8 cellular contexts compared by ENCODE assay signal in genomic region chr17:77128895-77129567, GRCh38. TPM values are rescaled to one million over a fixed set of nuclear protein-coding genes. Genes with fewer than 3 reads are reported as not detected.
DNase-seq lines count a peak whose midpoint lies in the region; ATAC-seq and TF ChIP-seq lines count a peak whose summit lies in the region.

No MANE protein-coding gene starts in this region.

- no peaks in the 10 kb centered on the region for H3K9me3 Mint-ChIP-seq in activated naive CD8-positive, alpha-beta T cell (ENCODE audit: low read depth)
- H3K9me3 Mint-ChIP-seq in stimulated activated effector memory CD8-positive, alpha-beta T cell treated with anti-CD3 and anti-CD28 coated beads, Interleukin-12 subunit alpha, Interleukin-12 subunit beta, amount 100 ng/mL, for 72 hours, result no peaks in the 10 kb centered on the region

- H3K36me3 ChIP-seq in HEK293 (ENCODE audit: control insufficient read depth in 2 of 2, insufficient read depth in 1 of 2, low read length in 2 of 2) (no peaks in the 10 kb centered on the region), Peyer's patch (no peaks in the 10 kb centered on the region)

- H3K4me3 ChIP-seq in HEK293 (ENCODE audit: low read depth, low read length) (no peak overlapping the region), Peyer's patch (no peak overlapping the region)

- POLR2A ChIA-PET in HEK293 (lab: Yijun Ruan, JAX), result interaction anchor here (0.5 to 4.1 kb wide), 5 partner anchors 8 to 350 kb away, joined by 3 to 29 read pairs (median 5); partner anchors contain the start of gene SEC14L1

- ATAC-seq in stimulated activated effector memory CD8-positive, alpha-beta T cell treated with anti-CD3 and anti-CD28 coated beads, Interleukin-12 subunit alpha, Interleukin-12 subunit beta, amount 100 ng/mL, for 72 hours, result no peak
- ATAC-seq in activated CD4-positive, CD25-positive, alpha-beta regulatory T cell treated with anti-CD3 and anti-CD28 coated beads, Interleukin-2, amount 50 U/mL, for 24 hours, result no peak

- TF ChIP-seq CTCF in HEK293 (tag by site-specific recombination; IDR thresholded peaks at IDR 0.05) (no peak), Peyer's patch (IDR thresholded peaks at IDR 0.05) (no peak)

- H3K9me3 ChIP-seq in HEK293 (ENCODE audit: control insufficient read depth, insufficient read depth, low read depth, low read length), result no peaks in the 10 kb centered on the region
- H3K9me3 ChIP-seq in Peyer's patch, result no peaks in the 10 kb centered on the region

- no peaks in the 10 kb centered on the region for H3K27me3 Mint-ChIP-seq in activated naive CD8-positive, alpha-beta T cell

- peaks cover 33% of the 10 kb centered on the region for H3K4me1 Mint-ChIP-seq in activated naive CD8-positive, alpha-beta T cell (ENCODE audit: low read depth)
- H3K4me1 Mint-ChIP-seq in stimulated activated effector memory CD8-positive, alpha-beta T cell treated with anti-CD3 and anti-CD28 coated beads, Interleukin-12 subunit alpha, Interleukin-12 subunit beta, amount 100 ng/mL, for 72 hours, result peaks cover 39% of the 10 kb centered on the region

- no peak for TF ChIP-seq POLR2A in Peyer's patch (IDR thresholded peaks at IDR 0.05)

- H3K27ac ChIP-seq in HEK293 (ENCODE audit: extremely low read depth, low read depth, low read length) (no peak overlapping the region), Peyer's patch (peak overlapping the region in 2 of 4 donors; percentile 67 to 76)

- peak; percentile 66 for DNase-seq in iris pigment epithelial cell (ENCODE audit: low read depth)
- no peak for DNase-seq in stimulated activated effector memory CD8-positive, alpha-beta T cell treated with anti-CD3 and anti-CD28 coated beads, Interleukin-12 subunit alpha, Interleukin-12 subunit beta, amount 100 ng/mL, for 72 hours (ENCODE audit: low spot score in 2 of 2)
- no peak for DNase-seq in Peyer's patch
- DNase-seq in NCI-H1092 (lab: John Stamatoyannopoulos, UW), result no peak
- no peak for DNase-seq in NCI-H1092 treated with DMSO at 0.1 percent for 48 hours (lab: John Stamatoyannopoulos, UW)

- H3K4me1 ChIP-seq in HEK293 (ENCODE audit: control insufficient read depth, insufficient read depth, low read length) (no peaks in the 10 kb centered on the region; the same call in 1 of the 2 replicates), Peyer's patch (peaks cover 0 to 31% (median 0%) of the 10 kb centered on the region in 4 donors)

- H3K36me3 Mint-ChIP-seq in activated naive CD8-positive, alpha-beta T cell, result no peaks in the 10 kb centered on the region
- H3K36me3 Mint-ChIP-seq in stimulated activated effector memory CD8-positive, alpha-beta T cell treated with anti-CD3 and anti-CD28 coated beads, Interleukin-12 subunit alpha, Interleukin-12 subunit beta, amount 100 ng/mL, for 72 hours, result peaks cover 5% of the 10 kb centered on the region

- CTCF ChIA-PET in HEK293 (lab: Yijun Ruan, JAX), result interaction anchor here (0.6 to 2.4 kb wide), 3 partner anchors 10 to 42 kb away, joined by 4 to 11 read pairs (median 7); no protein-coding TSS in a partner anchor

- H3K27me3 ChIP-seq in Peyer's patch, result no peaks in the 10 kb centered on the region

- H3K4me3 Mint-ChIP-seq in activated naive CD8-positive, alpha-beta T cell, result peak overlapping the region; percentile 42
- no peak overlapping the region for H3K4me3 Mint-ChIP-seq in stimulated activated effector memory CD8-positive, alpha-beta T cell treated with anti-CD3 and anti-CD28 coated beads, Interleukin-12 subunit alpha, Interleukin-12 subunit beta, amount 100 ng/mL, for 72 hours

- H3K27ac Mint-ChIP-seq in activated naive CD8-positive, alpha-beta T cell, result peak overlapping the region; percentile 79
- peak overlapping the region; percentile 92 for H3K27ac Mint-ChIP-seq in stimulated activated effector memory CD8-positive, alpha-beta T cell treated with anti-CD3 and anti-CD28 coated beads, Interleukin-12 subunit alpha, Interleukin-12 subunit beta, amount 100 ng/mL, for 72 hours

TF ChIP-seq in HEK293, 187 proteins besides CTCF, POLR2A, EP300 and RAD21:
- peak; percentile 75 for TF ChIP-seq ZIC2 (tag by site-specific recombination; IDR thresholded peaks at IDR 0.05)
- no peak for TF ChIP-seq ZNF280C (tag by site-specific recombination; IDR thresholded peaks at IDR 0.05)
- peak; percentile 88 for TF ChIP-seq ZNF18 (tag by site-specific recombination; IDR thresholded peaks at IDR 0.05)
- peak; percentile 88 for TF ChIP-seq GLIS1 (tag by site-specific recombination; IDR thresholded peaks at IDR 0.05)

RNA-seq across cellular contexts. Expression of gene SEC14L1, which starts 11.7 kb away (rescaled TPM):
- 100 to 1,000 TPM in 1 of 4 donors, 10 to 100 TPM in 3; 18.2 to 187 (median 46.5) TPM for total RNA-seq in Peyer's patch
